ENCODE assay signal across 15 cellular contexts in genomic region chr17:78992542-78993212, GRCh38. TPM values are rescaled to one million over a fixed set of nuclear protein-coding genes. Genes with fewer than 3 reads are reported as not detected.
DNase-seq lines count a peak whose midpoint lies in the region; ATAC-seq and TF ChIP-seq lines count a peak whose summit lies in the region.
"Had no signal": no experiment of that assay in that cellular context is flagged by ENCODE, and none has a peak within 500 bp of the region (broad histone marks: within the 10 kb centered on the region; RNA-seq: fewer than 3 reads in every experiment).

No MANE protein-coding gene starts in this region.

- H3K4me3 Mint-ChIP-seq in endodermal cell: no peak overlapping the region
- H3K4me3 Mint-ChIP-seq: activated CD4-positive, alpha-beta T cell treated with anti-CD3 and anti-CD28 coated beads, Interleukin-2, amount 10 ng/mL, durations not matched to agents 24 days and 14 days; activated naive CD4-positive, alpha-beta T cell treated with anti-CD3 and anti-CD28 coated beads for 36 hours; central memory CD8-positive, alpha-beta T cell; mesothelial cell of epicardium; neural crest cell had no signal

- no peak for TF ChIP-seq RAD21 in SK-N-SH (IDR thresholded peaks at IDR 0.05; ENCODE audit: low read length)
- no peak for TF ChIP-seq RAD21 in HCT116 (IDR thresholded peaks at IDR 0.05; ENCODE audit: low read depth)

- no peak overlapping the region for H2AFZ ChIP-seq in SK-N-SH (ENCODE audit: low read depth)
- H2AFZ ChIP-seq in HCT116 (ENCODE audit: low read depth, low read length, poor library complexity, severe bottlenecking): no peak overlapping the region
- H2AFZ ChIP-seq in parathyroid adenoma: peak overlapping the region; percentile 23

- TF ChIP-seq CTCF in SK-N-SH (IDR thresholded peaks at IDR 0.05) (no peak), HCT116 (IDR thresholded peaks at IDR 0.05 in 2 of 3, conservative IDR thresholded peaks at IDR 0.05 in 1 of 3; ENCODE audit: borderline replicate concordance in 1 of 3, insufficient read depth in 1 of 3, low read depth in 2 of 3, low read length in 2 of 3) (no peak), endodermal cell (conservative IDR thresholded peaks at IDR 0.05) (no peak), parathyroid adenoma (IDR thresholded peaks at IDR 0.05) (no peak), GM10266 (IDR thresholded peaks at IDR 0.05; ENCODE audit: control insufficient read depth, insufficient read depth, low read depth, missing control alignments) (no peak), upper lobe of right lung (IDR thresholded peaks at IDR 0.05) (no peak), lower lobe of right lung (IDR thresholded peaks at IDR 0.05) (no peak)

- peak overlapping the region; percentile 9 for H3K27ac Mint-ChIP-seq in endodermal cell
- H3K27ac Mint-ChIP-seq: activated naive CD4-positive, alpha-beta T cell treated with anti-CD3 and anti-CD28 coated beads for 36 hours; mesothelial cell of epicardium had no signal

- no peak overlapping the region; a peak in 1 of 4 replicates for H3K4me3 ChIP-seq in SK-N-SH (ENCODE audit: low read depth in 2 of 2, low read length in 1 of 2)
- no peak overlapping the region for H3K4me3 ChIP-seq in HCT116 (replicated peaks in 1 of 2; ENCODE audit: low read depth in 1 of 2, low read length in 2 of 2)
- H3K4me3 ChIP-seq in endodermal cell (ENCODE audit: low read length): no peak overlapping the region
- H3K4me3 ChIP-seq in parathyroid adenoma (ENCODE audit: low read depth, low read length): no peak overlapping the region
- H3K4me3 ChIP-seq in upper lobe of right lung: no peak overlapping the region
- no peak overlapping the region for H3K4me3 ChIP-seq in lower lobe of right lung
- H3K4me3 ChIP-seq: esophagus muscularis mucosa had no signal

- DNase-seq in SK-N-SH (no peak), HCT116 (ENCODE audit: low read depth, low spot score) (no peak), endodermal cell (no peak), GM10266 (ENCODE audit: extremely low spot score) (no peak), upper lobe of right lung (no peak), lower lobe of right lung (no peak)

- H3K36me3 ChIP-seq in SK-N-SH (replicated peaks in 1 of 2; ENCODE audit: control insufficient read depth in 1 of 2, insufficient read depth in 2 of 2, low read length in 1 of 2) (peaks cover 48 to 69% of the 10 kb centered on the region in 2 experiments), HCT116 (ENCODE audit: control insufficient read depth in 1 of 2, insufficient read depth in 2 of 2, low read length in 2 of 2) (peaks cover 45 to 70% of the 10 kb centered on the region in 2 experiments; a peak in 3 of 4 replicates), endodermal cell (ENCODE audit: control insufficient read depth, insufficient read depth, low read length) (peaks cover 51% of the 10 kb centered on the region), parathyroid adenoma (ENCODE audit: control insufficient read depth, insufficient read depth, low read length) (no peaks in the 10 kb centered on the region), upper lobe of right lung (peaks cover 72% of the 10 kb centered on the region), lower lobe of right lung (peaks cover 76% of the 10 kb centered on the region)

- 88% methylated on average over 12 of the region's 12 CpGs for WGBS in SK-N-SH (ENCODE audit: low lambda C conversion rate)
- 90 to 96% methylated on average over 7 to 12 of the region's 12 CpGs for WGBS in endodermal cell (ENCODE audit: insufficient coverage in 1 of 2, insufficient read length in 1 of 2), 2 experiments

- peaks cover 7% of the 10 kb centered on the region for H3F3A ChIP-seq in SK-N-SH (replicated peaks; ENCODE audit: insufficient read depth)

- TF ChIP-seq POLR2A in HCT116 (IDR thresholded peaks at IDR 0.05; ENCODE audit: borderline replicate concordance, extremely low read depth, insufficient read depth, insufficient read length): no peak

- peaks cover 69% of the 10 kb centered on the region for H3K36me3 Mint-ChIP-seq in endodermal cell (ENCODE audit: low read depth)

- H3K79me2 ChIP-seq in SK-N-SH (ENCODE audit: insufficient read depth): peaks cover 27% of the 10 kb centered on the region; the same call in 1 of the 2 replicates
- peaks cover 40% of the 10 kb centered on the region for H3K79me2 ChIP-seq in HCT116 (ENCODE audit: insufficient read depth, low read length)
- peaks cover 6% of the 10 kb centered on the region for H3K79me2 ChIP-seq in parathyroid adenoma

- no peaks in the 10 kb centered on the region for H3K4me1 Mint-ChIP-seq in endodermal cell

- H3K4me1 ChIP-seq in SK-N-SH (ENCODE audit: control insufficient read depth in 1 of 2, insufficient read depth in 2 of 2, low read depth in 1 of 2, low read length in 1 of 2): peaks cover 0 to 2% of the 10 kb centered on the region in 2 experiments; a peak in 1 of 4 replicates
- peaks cover 4 to 10% of the 10 kb centered on the region in 2 experiments for H3K4me1 ChIP-seq in HCT116 (ENCODE audit: control insufficient read depth in 1 of 2, insufficient read depth in 2 of 2, low read length in 2 of 2)
- no peaks in the 10 kb centered on the region for H3K4me1 ChIP-seq in endodermal cell (ENCODE audit: control insufficient read depth, insufficient read depth, low read length)
- peaks cover 22% of the 10 kb centered on the region for H3K4me1 ChIP-seq in parathyroid adenoma
- peaks cover 14% of the 10 kb centered on the region for H3K4me1 ChIP-seq in upper lobe of right lung
- peaks cover 21% of the 10 kb centered on the region for H3K4me1 ChIP-seq in lower lobe of right lung

- ATAC-seq in SK-N-SH treated with all-trans-retinoic acid at 6 μM for 48 hours (peak; percentile 5; the same call in 2 of the 3 replicates), HCT116 (peak; percentile 9; the same call in 1 of the 2 replicates), upper lobe of right lung (no peak), lower lobe of right lung (no peak)

- H4K20me1 ChIP-seq in SK-N-SH (ENCODE audit: insufficient read depth) (peaks cover 24% of the 10 kb centered on the region), HCT116 (ENCODE audit: insufficient read depth) (no peaks in the 10 kb centered on the region; the same call in 1 of the 2 replicates)

- POLR2A ChIA-PET in SK-N-SH (lab: Yijun Ruan, JAX) (no interaction called here), HCT116 (lab: Charles Lee) (no interaction called here)

- H3K9ac ChIP-seq in SK-N-SH (no peak overlapping the region), HCT116 (ENCODE audit: low read length) (no peak overlapping the region), endodermal cell (ENCODE audit: extremely low read depth, low read length, poor library complexity, severe bottlenecking) (no peak overlapping the region), parathyroid adenoma (no peak overlapping the region)

- H3K27me3 ChIP-seq in SK-N-SH (ENCODE audit: insufficient read depth) (no peaks in the 10 kb centered on the region), HCT116 (ENCODE audit: insufficient read depth, low read length) (no peaks in the 10 kb centered on the region), endodermal cell (ENCODE audit: control insufficient read depth, insufficient read depth, low read length, poor library complexity, severe bottlenecking) (no peaks in the 10 kb centered on the region), parathyroid adenoma (ENCODE audit: control insufficient read depth, insufficient read depth, low read length) (no peaks in the 10 kb centered on the region), upper lobe of right lung (no peaks in the 10 kb centered on the region), lower lobe of right lung (ENCODE audit: low read depth) (no peaks in the 10 kb centered on the region)
- H3K27me3 ChIP-seq: esophagus muscularis mucosa had no signal

- H3K4me2 ChIP-seq in SK-N-SH: no peak overlapping the region
- H3K4me2 ChIP-seq in HCT116 (ENCODE audit: low read length): no peak overlapping the region
- no peak overlapping the region for H3K4me2 ChIP-seq in parathyroid adenoma (ENCODE audit: low read length)

- peak overlapping the region in 1 of 2 experiments; percentile 18; a peak in 1 of 4 replicates for H3K27ac ChIP-seq in SK-N-SH (ENCODE audit: low read depth in 2 of 2, low read length in 1 of 2)
- no peak overlapping the region for H3K27ac ChIP-seq in HCT116 (ENCODE audit: low read depth, low read length)
- no peak overlapping the region for H3K27ac ChIP-seq in endodermal cell (ENCODE audit: low read depth, low read length)
- H3K27ac ChIP-seq in parathyroid adenoma: peak overlapping the region; percentile 3
- no peak overlapping the region for H3K27ac ChIP-seq in upper lobe of right lung
- no peak overlapping the region for H3K27ac ChIP-seq in lower lobe of right lung
- H3K27ac ChIP-seq: 22Rv1, esophagus muscularis mucosa had no signal

- H3K9me3 ChIP-seq in SK-N-SH (no peaks in the 10 kb centered on the region), HCT116 (ENCODE audit: control insufficient read depth in 1 of 2, insufficient read depth in 1 of 2, low read depth in 1 of 2, low read length in 2 of 2) (no peaks in the 10 kb centered on the region), endodermal cell (ENCODE audit: control insufficient read depth, low read length) (no peaks in the 10 kb centered on the region), parathyroid adenoma (ENCODE audit: control insufficient read depth, low read length) (no peaks in the 10 kb centered on the region), upper lobe of right lung (no peaks in the 10 kb centered on the region), lower lobe of right lung (no peaks in the 10 kb centered on the region)
- H3K9me3 ChIP-seq: esophagus muscularis mucosa had no signal

- intact Hi-C loops in HCT116 (cut with micrococcal nuclease) (no loop called here), upper lobe of right lung (cut with DNase I) (no loop called here), lower lobe of right lung (cut with DNase I) (no loop called here)

- CTCF ChIA-PET in SK-N-SH (lab: Yijun Ruan, JAX) (interaction anchor here (0.6 to 11.1 kb wide), 26 partner anchors 11 to 401 kb away, joined by 3 to 133 read pairs (median 4); partner anchors contain the start of gene LGALS3BP), HCT116 (lab: Charles Lee) (interaction anchor here (0.9 kb wide), 1 partner anchor 53 kb away, joined by 3 read pairs; no protein-coding TSS in a partner anchor)

- TF ChIP-seq EP300 in SK-N-SH (IDR thresholded peaks at IDR 0.05; ENCODE audit: borderline replicate concordance in 1 of 2, low read depth in 1 of 2, low read length in 1 of 2): no peak

- H3K9me3 Mint-ChIP-seq in endodermal cell: no peaks in the 10 kb centered on the region
- H3K9me3 Mint-ChIP-seq: activated CD4-positive, alpha-beta T cell treated with anti-CD3 and anti-CD28 coated beads, Interleukin-2, amount 10 ng/mL, durations not matched to agents 24 days and 14 days; activated naive CD4-positive, alpha-beta T cell treated with anti-CD3 and anti-CD28 coated beads for 36 hours; central memory CD8-positive, alpha-beta T cell; mesothelial cell of epicardium; neural crest cell had no signal

- RAD21 ChIA-PET in HCT116 (lab: Charles Lee; ENCODE audit: low non-redundant PET in 1 of 2, low total read pairs in 2 of 2, uncharacterized antibody in 2 of 2, unreplicated experiment in 2 of 2): no interaction called here

- no peaks in the 10 kb centered on the region for H3K9me2 ChIP-seq in SK-N-SH
- H3K9me2 ChIP-seq in HCT116 (ENCODE audit: insufficient read depth): no peaks in the 10 kb centered on the region

- no peaks in the 10 kb centered on the region for H3K27me3 Mint-ChIP-seq in endodermal cell (ENCODE audit: insufficient read depth)
- H3K27me3 Mint-ChIP-seq: activated CD4-positive, alpha-beta T cell treated with anti-CD3 and anti-CD28 coated beads, Interleukin-2, amount 10 ng/mL, durations not matched to agents 24 days and 14 days; central memory CD8-positive, alpha-beta T cell had no signal

- no TSS peak for BruUV-seq in HCT116 (replicated peaks; lab: Mats Ljungman, UMichigan)

RNA-seq across cellular contexts. Expression of gene LGALS3BP, which starts 13.0 kb away (rescaled TPM):
- 272 and 579 TPM in 2 replicates for polyA plus RNA-seq in SK-N-SH (2012; rRNA removed)
- polyA plus RNA-seq in SK-N-SH (2012; cell fraction: cytosol; rRNA removed): 169 and 266 TPM in 2 replicates
- polyA plus RNA-seq in SK-N-SH (2012; cell fraction: nucleus; rRNA removed): 757 and 838 TPM in 2 replicates
- 389 TPM for total RNA-seq in HCT116 (2021; ENCODE audit: unreplicated experiment)
- polyA plus RNA-seq in HCT116 (2012): 454 and 562 TPM in 2 replicates
- total RNA-seq in endodermal cell: 10 to 100 TPM; 23.3 to 71.4 TPM
- 51.4 TPM for polyA plus RNA-seq in endodermal cell (2013, experiment 1 of 2)
- polyA plus RNA-seq in endodermal cell (2013, experiment 2 of 2): 47.9 TPM
- 405 TPM for total RNA-seq in upper lobe of right lung
- 417 TPM for total RNA-seq in lower lobe of right lung

RNA-seq across cellular contexts. Expression of gene CANT1, which starts 16.9 kb away (rescaled TPM):
- 83.8 and 87.4 TPM in 2 replicates for polyA plus RNA-seq in SK-N-SH (2012; rRNA removed)
- polyA plus RNA-seq in SK-N-SH (2012; cell fraction: cytosol; rRNA removed): 47.2 and 67.5 TPM in 2 replicates
- 55.9 and 68.2 TPM in 2 replicates for polyA plus RNA-seq in SK-N-SH (2012; cell fraction: nucleus; rRNA removed)
- 97.1 TPM for total RNA-seq in HCT116 (2021; ENCODE audit: unreplicated experiment)
- polyA plus RNA-seq in HCT116 (2012): 85.2 and 106 TPM in 2 replicates
- total RNA-seq in endodermal cell: 10 to 100 TPM; 57.5 to 61.8 TPM
- 50.7 TPM for polyA plus RNA-seq in endodermal cell (2013, experiment 1 of 2)
- 48.7 TPM for polyA plus RNA-seq in endodermal cell (2013, experiment 2 of 2)
- total RNA-seq in upper lobe of right lung: 59.6 TPM
- 54.4 TPM for total RNA-seq in lower lobe of right lung

RNA-seq across cellular contexts. Expression of gene C1QTNF1, which starts 31.3 kb away (rescaled TPM):
- polyA plus RNA-seq in SK-N-SH (2012; rRNA removed): 11.6 and 14.3 TPM in 2 replicates
- 5.3 and 10.0 TPM in 2 replicates for polyA plus RNA-seq in SK-N-SH (2012; cell fraction: cytosol; rRNA removed)
- polyA plus RNA-seq in SK-N-SH (2012; cell fraction: nucleus; rRNA removed): 9.1 and 10.1 TPM in 2 replicates
- 4.0 TPM for total RNA-seq in HCT116 (2021; ENCODE audit: unreplicated experiment)
- 3.5 and 3.7 TPM in 2 replicates for polyA plus RNA-seq in HCT116 (2012)
- total RNA-seq in endodermal cell: 10 to 100 TPM; 16.0 to 16.5 TPM
- 1.5 TPM for polyA plus RNA-seq in endodermal cell (2013, experiment 1 of 2)
- 1.7 TPM for polyA plus RNA-seq in endodermal cell (2013, experiment 2 of 2)
- 28.3 TPM for total RNA-seq in upper lobe of right lung
- 24.9 TPM for total RNA-seq in lower lobe of right lung
- total RNA-seq: activated CD4-positive, alpha-beta T cell treated with anti-CD3 and anti-CD28 coated beads, Interleukin-2, amount 10 ng/mL, durations not matched to agents 24 days and 14 days had no signal

Comparison
In these comparisons a context has a peak if more than half of its experiments do, and no peak if none do; other contexts are left out.
1. ATAC-seq: peak in SK-N-SH treated with all-trans-retinoic acid at 6 μM for 48 hours (single experiment) and HCT116 (single experiment); none in upper lobe of right lung (single experiment) and lower lobe of right lung (0 of 2).